In genomic region chr1:51215169-51215568, GRCh38 we compare ENCODE assay signal across 13 cellular contexts. TPM values are rescaled to one million over a fixed set of nuclear protein-coding genes. Genes with fewer than 3 reads are reported as not detected.
DNase-seq lines count a peak whose midpoint lies in the region; ATAC-seq and TF ChIP-seq lines count a peak whose summit lies in the region.
"Had no signal": no experiment of that assay in that cellular context is flagged by ENCODE, and none has a peak within 500 bp of the region (broad histone marks: within the 10 kb centered on the region; RNA-seq: fewer than 3 reads in every experiment).

No MANE protein-coding gene starts in this region.

- H3K79me2 ChIP-seq in smooth muscle cell (ENCODE audit: low read depth) = no peaks in the 10 kb centered on the region

- H3K36me3 ChIP-seq in smooth muscle cell (ENCODE audit: low read depth) (no peaks in the 10 kb centered on the region), left lung (no peaks in the 10 kb centered on the region)

- no peaks in the 10 kb centered on the region for H3K4me1 ChIP-seq in smooth muscle cell (ENCODE audit: low read depth)
- H3K4me1 ChIP-seq in left lung = peaks cover 0 to 12% of the 10 kb centered on the region in 2 donors

- intact Hi-C loops in left lung (cut with DNase I) = no loop called here

- no peaks in the 10 kb centered on the region for H3K27me3 Mint-ChIP-seq in activated naive CD8-positive, alpha-beta T cell
- no peaks in the 10 kb centered on the region for H3K27me3 Mint-ChIP-seq in activated naive CD8-positive, alpha-beta T cell treated with anti-CD3 and anti-CD28 coated beads for 36 hours
- no peaks in the 10 kb centered on the region for H3K27me3 Mint-ChIP-seq in effector memory CD8-positive, alpha-beta T cell
- H3K27me3 Mint-ChIP-seq: activated naive CD4-positive, alpha-beta T cell treated with anti-CD3 and anti-CD28 coated beads, Interleukin-2, amount 50 U/mL, for 24 hours had no signal

- TF ChIP-seq CTCF in smooth muscle cell (IDR thresholded peaks at IDR 0.05; ENCODE audit: borderline replicate concordance, insufficient read depth, poor library complexity, severe bottlenecking) (no peak), left lung (IDR thresholded peaks at IDR 0.05) (no peak)

- H3K27ac ChIP-seq in smooth muscle cell (ENCODE audit: low read depth) (peak overlapping the region; percentile 56), left lung (no peak overlapping the region)

- H3F3A ChIP-seq in smooth muscle cell (ENCODE audit: low read depth) = no peaks in the 10 kb centered on the region

- no peaks in the 10 kb centered on the region for H4K20me1 ChIP-seq in smooth muscle cell (ENCODE audit: low read depth)

- H3K9me3 ChIP-seq in smooth muscle cell (replicated peaks; ENCODE audit: low read depth) (no peaks in the 10 kb centered on the region), left lung (no peaks in the 10 kb centered on the region)

- 100% methylated on average over 1 of the region's 1 CpG for WGBS in smooth muscle cell (ENCODE audit: low lambda C conversion rate)

- peaks cover 16% of the 10 kb centered on the region for H3K4me1 Mint-ChIP-seq in activated naive CD8-positive, alpha-beta T cell (ENCODE audit: low read depth)
- H3K4me1 Mint-ChIP-seq in activated naive CD8-positive, alpha-beta T cell treated with anti-CD3 and anti-CD28 coated beads for 36 hours = peaks cover 13% of the 10 kb centered on the region
- peaks cover 12 to 16% of the 10 kb centered on the region in 2 donors for H3K4me1 Mint-ChIP-seq in effector memory CD8-positive, alpha-beta T cell (ENCODE audit: low read depth in 2 of 2)

- no peaks in the 10 kb centered on the region for H3K27me3 ChIP-seq in smooth muscle cell (ENCODE audit: low read depth)
- no peaks in the 10 kb centered on the region for H3K27me3 ChIP-seq in left lung

- H3K4me3 Mint-ChIP-seq in activated naive CD8-positive, alpha-beta T cell = peak overlapping the region; percentile 3
- H3K4me3 Mint-ChIP-seq in activated naive CD8-positive, alpha-beta T cell treated with anti-CD3 and anti-CD28 coated beads for 36 hours = no peak overlapping the region
- no peak overlapping the region for H3K4me3 Mint-ChIP-seq in effector memory CD8-positive, alpha-beta T cell
- H3K4me3 Mint-ChIP-seq: activated naive CD4-positive, alpha-beta T cell treated with anti-CD3 and anti-CD28 coated beads, Interleukin-2, amount 50 U/mL, for 24 hours had no signal

- no peak overlapping the region for H3K4me2 ChIP-seq in smooth muscle cell

- H3K27ac Mint-ChIP-seq in activated naive CD8-positive, alpha-beta T cell = no peak overlapping the region
- H3K27ac Mint-ChIP-seq in activated naive CD8-positive, alpha-beta T cell treated with anti-CD3 and anti-CD28 coated beads for 36 hours = no peak overlapping the region
- H3K27ac Mint-ChIP-seq in effector memory CD8-positive, alpha-beta T cell = peak overlapping the region; percentile 55 to 74
- H3K27ac Mint-ChIP-seq: activated naive CD4-positive, alpha-beta T cell treated with anti-CD3 and anti-CD28 coated beads, Interleukin-2, amount 50 U/mL, for 24 hours had no signal

- no peak overlapping the region for H3K9ac ChIP-seq in smooth muscle cell (ENCODE audit: low read depth)

- no peak for DNase-seq in activated naive CD8-positive, alpha-beta T cell treated with anti-CD3 and anti-CD28 coated beads for 36 hours
- DNase-seq in NCI-H226 (peak; percentile 49), smooth muscle cell (lab: John Stamatoyannopoulos, UW; ENCODE audit: unreplicated experiment) (no peak), NCI-H1417 (lab: John Stamatoyannopoulos, UW) (no peak), left lung (no peak)
- no peak for DNase-seq in effector memory CD8-positive, alpha-beta T cell
- DNase-seq: caudate nucleus, glutamatergic neuron, midbrain, NCI-H774 had no signal

- H3K9me3 Mint-ChIP-seq in activated naive CD8-positive, alpha-beta T cell (ENCODE audit: low read depth) = no peaks in the 10 kb centered on the region
- no peaks in the 10 kb centered on the region for H3K9me3 Mint-ChIP-seq in activated naive CD8-positive, alpha-beta T cell treated with anti-CD3 and anti-CD28 coated beads for 36 hours
- no peaks in the 10 kb centered on the region for H3K9me3 Mint-ChIP-seq in effector memory CD8-positive, alpha-beta T cell
- H3K9me3 Mint-ChIP-seq: activated naive CD4-positive, alpha-beta T cell treated with anti-CD3 and anti-CD28 coated beads, Interleukin-2, amount 50 U/mL, for 24 hours had no signal

- no peaks in the 10 kb centered on the region for H3K36me3 Mint-ChIP-seq in activated naive CD8-positive, alpha-beta T cell
- no peaks in the 10 kb centered on the region for H3K36me3 Mint-ChIP-seq in activated naive CD8-positive, alpha-beta T cell treated with anti-CD3 and anti-CD28 coated beads for 36 hours
- peaks cover 3% of the 10 kb centered on the region for H3K36me3 Mint-ChIP-seq in effector memory CD8-positive, alpha-beta T cell (ENCODE audit: insufficient read depth)
- H3K36me3 Mint-ChIP-seq: activated naive CD4-positive, alpha-beta T cell treated with anti-CD3 and anti-CD28 coated beads, Interleukin-2, amount 50 U/mL, for 24 hours had no signal

- H3K4me3 ChIP-seq in smooth muscle cell (no peak overlapping the region), left lung (no peak overlapping the region)

- no peak for ATAC-seq in effector memory CD8-positive, alpha-beta T cell (replicated peaks)
- no peak for ATAC-seq in left lung
- ATAC-seq in HG02759 (IDR thresholded peaks at IDR 0.05; ENCODE audit: unreplicated experiment) = no peak

- no peak overlapping the region for H2AFZ ChIP-seq in smooth muscle cell (ENCODE audit: low read depth)

RNA-seq across cellular contexts. Expression of gene RNF11, which starts 20.9 kb away (rescaled TPM):
- total RNA-seq in activated naive CD8-positive, alpha-beta T cell treated with anti-CD3 and anti-CD28 coated beads for 36 hours = 10 to 100 TPM; 28.5 to 33.0 TPM
- total RNA-seq in smooth muscle cell = 123 and 133 TPM in 2 replicates
- polyA plus RNA-seq in smooth muscle cell = 59.1 and 68.7 TPM in 2 replicates
- 10 to 100 TPM; 90.1 to 97.4 TPM for total RNA-seq in left lung

Comparison
In these comparisons a context has a peak if more than half of its experiments do, and no peak if none do; other contexts are left out.
1. H3K27ac Mint-ChIP-seq: peak in effector memory CD8-positive, alpha-beta T cell (2 of 2); none in activated naive CD8-positive, alpha-beta T cell (single experiment) and activated naive CD8-positive, alpha-beta T cell treated with anti-CD3 and anti-CD28 coated beads for 36 hours (single experiment).